In the genomic region with DNA sequence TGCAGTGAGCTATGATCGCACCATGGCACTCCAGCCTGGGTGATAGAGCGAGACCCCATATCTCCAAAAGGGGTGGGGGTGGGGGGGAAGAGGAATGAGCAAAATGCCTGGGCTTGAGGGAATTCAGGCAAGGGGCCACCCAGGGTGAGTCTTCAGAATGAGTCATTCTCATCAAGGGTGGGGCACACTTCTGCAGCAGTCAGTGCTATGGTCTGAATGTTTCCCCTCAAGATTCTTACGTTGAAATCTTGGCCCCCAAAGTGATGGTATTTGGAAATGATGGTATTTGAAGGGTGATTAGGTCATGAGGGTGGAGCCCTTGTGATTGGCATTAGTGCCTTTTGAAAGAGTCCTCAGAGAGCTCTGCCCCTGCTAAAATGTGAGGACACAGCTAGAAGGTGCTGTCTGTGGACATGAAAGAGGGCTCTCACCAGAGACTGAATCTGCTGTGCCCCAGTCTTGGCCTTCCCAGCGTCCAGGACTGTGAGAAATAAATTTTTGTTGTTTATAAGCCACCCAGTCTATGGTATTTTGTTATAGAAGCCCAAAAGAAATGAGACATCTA, we compare ENCODE assay signal across 15 cellular contexts.
DNase-seq lines count a peak whose midpoint lies in the region; ATAC-seq, FAIRE-seq and TF ChIP-seq lines count a peak whose summit lies in the region.
"Had no signal": no experiment of that assay in that cellular context is flagged by ENCODE, and none has a peak within 500 bp of the region (broad histone marks: within the 10 kb centered on the region; RNA-seq: fewer than 3 reads in every experiment).

No MANE protein-coding gene starts in this region.

- H3K4me3 ChIP-seq in adrenal gland (no peak overlapping the region), keratinocyte (ENCODE audit: control insufficient read depth in 2 of 3, extremely low read depth in 1 of 3, insufficient read depth in 2 of 3, low read depth in 1 of 3, low read length in 3 of 3) (no peak overlapping the region)
- H3K4me3 ChIP-seq: breast epithelium had no signal

- no peaks in the 10 kb centered on the region for H3K36me3 ChIP-seq in adrenal gland (replicated peaks in 1 of 2)
- H3K36me3 ChIP-seq in keratinocyte (ENCODE audit: control insufficient read depth in 2 of 2, extremely low read depth in 1 of 2, insufficient read depth in 2 of 2, low read length in 2 of 2) = no peaks in the 10 kb centered on the region
- H3K36me3 ChIP-seq: breast epithelium had no signal

- H3K4me3 Mint-ChIP-seq in type B pancreatic cell = no peak overlapping the region
- H3K4me3 Mint-ChIP-seq: naive thymus-derived CD8-positive, alpha-beta T cell had no signal

- H3K27ac Mint-ChIP-seq in type B pancreatic cell = no peak overlapping the region

- no peaks in the 10 kb centered on the region for H4K20me1 ChIP-seq in keratinocyte (ENCODE audit: control insufficient read depth, extremely low read depth, insufficient read depth, low read length)

- H3K9me1 ChIP-seq in keratinocyte (ENCODE audit: control insufficient read depth, extremely low read depth, insufficient read depth, low read length) = no peaks in the 10 kb centered on the region

- intact Hi-C loops in adrenal gland (cut with DNase I) = no loop called here

- no peak overlapping the region for H3K9ac ChIP-seq in keratinocyte (ENCODE audit: control insufficient read depth, extremely low read depth, insufficient read depth, low read length)

- peak; percentile 62 for FAIRE-seq in GM12892 (lab: Jason Lieb, UNC)
- no peak for FAIRE-seq in keratinocyte (lab: Jason Lieb, UNC)
- FAIRE-seq: small intestine had no signal

- H3K4me1 ChIP-seq in adrenal gland (replicated peaks in 1 of 2) (peaks cover 0 to 16% of the 10 kb centered on the region in 2 donors), keratinocyte (ENCODE audit: control insufficient read depth, extremely low read depth, insufficient read depth, low read length) (peaks cover 9% of the 10 kb centered on the region)
- H3K4me1 ChIP-seq: breast epithelium had no signal

- peaks cover 7% of the 10 kb centered on the region for H3K4me1 Mint-ChIP-seq in type B pancreatic cell (ENCODE audit: unreplicated experiment)

- no peaks in the 10 kb centered on the region for H3K79me2 ChIP-seq in keratinocyte (ENCODE audit: control insufficient read depth, insufficient read depth, low read length)

- H3K27ac ChIP-seq in adrenal gland (peak overlapping the region in 4 of 5 donors; percentile 16 to 77 (median 60)), keratinocyte (ENCODE audit: control insufficient read depth, insufficient read depth, low read length) (no peak overlapping the region), caudate nucleus (ENCODE audit: low read depth, low read length) (no peak overlapping the region)
- H3K27ac ChIP-seq: breast epithelium, epithelial cell of prostate, VCaP had no signal

- H3K36me3 Mint-ChIP-seq in type B pancreatic cell = no peaks in the 10 kb centered on the region
- H3K36me3 Mint-ChIP-seq: naive thymus-derived CD8-positive, alpha-beta T cell had no signal

- H3K9me3 ChIP-seq in adrenal gland (replicated peaks in 1 of 3) (no peaks in the 10 kb centered on the region), keratinocyte (ENCODE audit: control insufficient read depth, low read depth, low read length) (no peaks in the 10 kb centered on the region)
- H3K9me3 ChIP-seq: breast epithelium had no signal

- no peak overlapping the region for H2AFZ ChIP-seq in keratinocyte (ENCODE audit: control insufficient read depth, low read length)

- TF ChIP-seq CTCF in adrenal gland (IDR thresholded peaks at IDR 0.05) = no peak
- no peak for TF ChIP-seq CTCF in keratinocyte (optimal IDR thresholded peaks at IDR 0.05 in 1 of 3, IDR thresholded peaks at IDR 0.05 in 1 of 3, conservative IDR thresholded peaks at IDR 0.05 in 1 of 3; ENCODE audit: extremely low read depth in 1 of 3, insufficient read depth in 2 of 3, low read length in 3 of 3)
- TF ChIP-seq CTCF in type B pancreatic cell (conservative IDR thresholded peaks at IDR 0.05) = no peak

- no peaks in the 10 kb centered on the region for H3K27me3 ChIP-seq in adrenal gland
- peaks cover 14% of the 10 kb centered on the region for H3K27me3 ChIP-seq in keratinocyte (ENCODE audit: control insufficient read depth, extremely low read depth, insufficient read depth, low read length)
- H3K27me3 ChIP-seq: breast epithelium had no signal

- dilution Hi-C loops in keratinocyte (cut with MboI; ENCODE audit: extremely low pct_ligation_motif_present, low sequenced_read_pairs) = no loop called here

- TF ChIP-seq POLR2A in GM12892 (IDR thresholded peaks at IDR 0.05; ENCODE audit: low read depth, low read length) (no peak), adrenal gland (IDR thresholded peaks at IDR 0.05) (no peak)

- peaks cover 25% of the 10 kb centered on the region for H3K27me3 Mint-ChIP-seq in type B pancreatic cell

- H3K9me3 Mint-ChIP-seq in type B pancreatic cell = no peaks in the 10 kb centered on the region

- WGBS in adrenal gland, 4 donors = 60 to 82% (median 75%) methylated on average over 2 to 4 of the region's 4 CpGs

- DNase-seq in A172 (ENCODE audit: low spot score) (peak; percentile 55), GM12892 (ENCODE audit: insufficient read length) (no peak), adrenal gland (no peak), keratinocyte (ENCODE audit: low read depth, low spot score) (no peak), DMS79 (lab: John Stamatoyannopoulos, UW) (no peak), caudate nucleus (lab: John Stamatoyannopoulos, UW) (no peak), type B pancreatic cell (ENCODE audit: extremely low spot score, unreplicated experiment) (no peak)
- DNase-seq: activated T-cell treated with anti-CD3 and anti-CD28 coated beads for 4 hours, NCI-H1417 treated with DMSO at 0.1 percent for 48 hours, small intestine had no signal

- H3K4me2 ChIP-seq in keratinocyte (ENCODE audit: control insufficient read depth, extremely low read depth, insufficient read depth, low read depth, low read length) = peak overlapping the region; percentile 8

- no peak for ATAC-seq in GM19397 (IDR thresholded peaks at IDR 0.05; ENCODE audit: unreplicated experiment)
- ATAC-seq: naive thymus-derived CD8-positive, alpha-beta T cell had no signal

Comparison
In these comparisons a context has a peak if more than half of its experiments do, and no peak if none do; other contexts are left out.
1. H3K27ac ChIP-seq: peak in adrenal gland (4 of 5); none in keratinocyte (single experiment) and caudate nucleus (single experiment).